12 cellular contexts compared by ENCODE assay signal in the genomic region with DNA sequence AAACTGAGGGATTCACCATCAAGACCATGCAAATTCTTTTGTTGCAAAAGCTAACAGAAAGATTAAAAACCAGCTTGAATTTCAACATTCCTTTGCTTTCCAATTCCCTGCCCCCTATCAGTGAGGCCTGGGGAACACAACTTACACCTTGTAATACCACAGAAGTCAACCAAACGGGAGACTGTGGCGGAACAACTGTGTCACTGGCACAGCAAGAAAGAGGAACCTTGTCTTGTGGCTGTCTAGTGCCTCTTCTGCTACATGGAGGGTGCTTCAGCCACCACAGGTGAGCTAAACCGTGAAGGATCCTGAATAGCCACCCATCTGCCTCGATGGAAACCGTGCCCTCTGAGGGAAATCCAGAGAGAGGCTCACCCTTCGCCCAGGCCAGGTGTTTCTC. TPM values are rescaled to one million over a fixed set of nuclear protein-coding genes. Genes with fewer than 3 reads are reported as not detected.
DNase-seq lines count a peak whose midpoint lies in the region; ATAC-seq, FAIRE-seq and TF ChIP-seq lines count a peak whose summit lies in the region.
"Had no signal": no experiment of that assay in that cellular context is flagged by ENCODE, and none has a peak within 500 bp of the region (broad histone marks: within the 10 kb centered on the region; RNA-seq: fewer than 3 reads in every experiment).

No MANE protein-coding gene starts in this region.

- H3K4me3 ChIP-seq in SU-DHL-6 (ENCODE audit: insufficient read depth, low read length, poor library complexity, severe bottlenecking), result no peak overlapping the region
- H3K4me3 ChIP-seq in left lung, result no peak overlapping the region
- H3K4me3 ChIP-seq: vagina had no signal

- no peaks in the 10 kb centered on the region for H3K9me2 ChIP-seq in SU-DHL-6 (replicated peaks; ENCODE audit: insufficient read depth, low read length)

- ATAC-seq in GM19351 (IDR thresholded peaks at IDR 0.05; ENCODE audit: unreplicated experiment) (peak; percentile 50), left lung (peak; percentile 54), GM21737 (IDR thresholded peaks at IDR 0.05; ENCODE audit: unreplicated experiment) (no peak)

- H3K9me3 ChIP-seq in SU-DHL-6 (ENCODE audit: insufficient read depth, low read length) (no peaks in the 10 kb centered on the region), left lung (no peaks in the 10 kb centered on the region)
- H3K9me3 ChIP-seq: vagina had no signal

- no peak overlapping the region for H2AFZ ChIP-seq in SU-DHL-6 (ENCODE audit: low read depth, low read length, severe bottlenecking)

- H3K27me3 ChIP-seq in SU-DHL-6 (ENCODE audit: low read length) (no peaks in the 10 kb centered on the region), left lung (no peaks in the 10 kb centered on the region)
- H3K27me3 ChIP-seq: vagina had no signal

- H3K4me1 ChIP-seq in left lung, result peaks cover 25 to 84% of the 10 kb centered on the region in 2 donors

- peaks cover 87% of the 10 kb centered on the region for H3K79me2 ChIP-seq in SU-DHL-6 (ENCODE audit: insufficient read depth, low read length)

- peaks cover 29% of the 10 kb centered on the region; the same call in 1 of the 2 replicates for H4K20me1 ChIP-seq in SU-DHL-6 (ENCODE audit: low read depth, low read length)

- no peak overlapping the region for H3K9ac ChIP-seq in SU-DHL-6 (ENCODE audit: low read length)

- FAIRE-seq in RCC 7860 (lab: Jason Lieb, UNC), result no peak
- FAIRE-seq: bronchial epithelial cell had no signal

- H3K36me3 ChIP-seq in SU-DHL-6 (ENCODE audit: low read length), result 0 out of 2 replicates have a peak, but pooled peaks cover 3% of the 10 kb centered on the region
- H3K36me3 ChIP-seq in left lung, result no peaks in the 10 kb centered on the region
- H3K36me3 ChIP-seq: vagina had no signal

- intact Hi-C loops in left lung (cut with DNase I), result no loop called here

- H3K27ac ChIP-seq in SU-DHL-6 (ENCODE audit: low read depth, low read length), result peak overlapping the region; percentile 19; the same call in 1 of the 2 replicates
- peak overlapping the region; percentile 60 to 82 for H3K27ac ChIP-seq in left lung
- H3K27ac ChIP-seq: C4-2B, vagina had no signal

- DNase-seq in AML-193 (lab: John Stamatoyannopoulos, UW), result peak; percentile 96 to 98
- no peak for DNase-seq in left lung
- DNase-seq in NCI-H345 (lab: John Stamatoyannopoulos, UW), result no peak
- DNase-seq in RCC 7860 (ENCODE audit: low spot score), result no peak
- no peak for DNase-seq in NK-92 (lab: John Stamatoyannopoulos, UW; ENCODE audit: unreplicated experiment)
- DNase-seq: NCI-H2081 treated with DMSO at 0.1 percent for 48 hours had no signal

- TF ChIP-seq CTCF in SU-DHL-6 (IDR thresholded peaks at IDR 0.05; ENCODE audit: insufficient read depth, low read length, poor library complexity, severe bottlenecking) (no peak), left lung (IDR thresholded peaks at IDR 0.05) (no peak)

- no peaks in the 10 kb centered on the region; the same call in 1 of the 2 replicates for H3F3A ChIP-seq in SU-DHL-6 (ENCODE audit: insufficient read depth)

- H3K4me2 ChIP-seq in SU-DHL-6 (ENCODE audit: low read depth, low read length, poor library complexity, severe bottlenecking), result peak overlapping the region; percentile 23

RNA-seq across cellular contexts. Expression of gene CCDC12, which starts 11.4 kb away (rescaled TPM):
- total RNA-seq in left lung, result 10 to 100 TPM; 34.7 to 43.7 TPM

RNA-seq across cellular contexts. Expression of gene NBEAL2, which starts 14.3 kb away (rescaled TPM):
- 100 to 1,000 TPM in 1 of 2 donors, 10 to 100 TPM in 1; 99.6 to 148 TPM for total RNA-seq in left lung

Comparison
In these comparisons a context has a peak if more than half of its experiments do, and no peak if none do; other contexts are left out.
1. DNase-seq: peak in AML-193 (2 of 2); none in left lung (0 of 2), NCI-H345 (single experiment), RCC 7860 (single experiment) and NK-92 (single experiment).